Comparison of ENCODE assay signal across 8 cellular contexts in the genomic region with DNA sequence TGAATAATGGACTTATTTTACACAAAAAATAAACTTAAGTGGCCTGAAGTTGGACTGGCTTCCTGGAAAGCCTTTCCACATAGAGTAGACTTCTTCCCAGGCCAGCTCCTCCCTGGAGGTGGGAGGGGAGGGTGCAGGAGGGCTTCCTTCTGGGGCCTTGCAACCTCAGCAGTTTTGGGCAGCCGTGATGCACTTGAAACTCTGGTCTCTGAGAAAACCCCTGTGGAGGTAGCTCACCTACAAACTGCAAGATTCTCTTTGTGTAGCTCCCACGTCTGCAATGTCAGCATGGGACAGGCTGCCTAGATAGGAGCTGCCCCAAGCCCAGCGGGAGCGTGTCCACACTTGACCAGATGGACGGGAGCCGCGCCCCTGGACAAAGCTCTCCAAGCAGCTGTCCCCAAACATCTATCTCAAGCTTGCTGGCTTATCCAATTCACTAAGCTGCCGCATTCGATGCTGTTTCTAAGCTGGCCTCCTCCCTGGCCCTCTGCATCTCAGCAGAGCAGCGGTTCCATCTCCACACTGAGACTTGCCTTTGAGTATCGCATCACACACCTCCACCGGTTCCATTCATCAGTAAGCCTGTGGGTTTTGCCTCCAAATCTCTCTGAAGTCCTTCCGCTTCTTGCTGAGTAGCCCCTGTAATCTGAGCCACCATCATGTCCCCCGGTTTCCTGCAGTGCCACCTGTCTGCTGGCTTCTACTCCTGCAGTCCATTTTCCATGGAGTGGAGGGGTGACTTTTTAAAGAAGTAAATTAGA. TPM values are rescaled to one million over a fixed set of nuclear protein-coding genes. Genes with fewer than 3 reads are reported as not detected.
A peak's percentile ranks its signal among the peaks of the same experiment; 100 is the strongest.
DNase-seq lines count a peak whose midpoint lies in the region; ATAC-seq and TF ChIP-seq lines count a peak whose summit lies in the region.

No MANE protein-coding gene starts in this region.

- peak overlapping the region; percentile 68 for H3K27ac ChIP-seq in ACC112 (ENCODE audit: low read depth, low read length)
- H3K27ac ChIP-seq in body of pancreas: peak overlapping the region in 3 of 4 donors; percentile 57 to 67 (median 63)
- peak overlapping the region; percentile 80 to 85 for H3K27ac ChIP-seq in left lung
- H3K27ac ChIP-seq in thoracic aorta: peak overlapping the region; percentile 43 to 60

- H3K79me2 ChIP-seq in ACC112 (ENCODE audit: control insufficient read depth, insufficient read depth, low read length, unreplicated experiment): peaks cover 31% of the 10 kb centered on the region

- peak overlapping the region; percentile 66 for H3K4me3 ChIP-seq in ACC112 (ENCODE audit: low read depth, low read length)
- no peak overlapping the region for H3K4me3 ChIP-seq in body of pancreas
- H3K4me3 ChIP-seq in left lung: peak overlapping the region in 1 of 2 donors; percentile 9
- peak overlapping the region; percentile 59 for H3K4me3 ChIP-seq in thoracic aorta

- H3K9me3 ChIP-seq in body of pancreas: no peaks in the 10 kb centered on the region
- H3K9me3 ChIP-seq in left lung: no peaks in the 10 kb centered on the region
- H3K9me3 ChIP-seq in thoracic aorta: no peaks in the 10 kb centered on the region

- ATAC-seq in body of pancreas: no peak
- peak; percentile 6 for ATAC-seq in left lung
- no peak for ATAC-seq in thoracic aorta (ENCODE audit: insufficient number of reproducible peaks, low FRiP score, low read depth)
- ATAC-seq in HG03175 (IDR thresholded peaks at IDR 0.05; ENCODE audit: unreplicated experiment): no peak

- no peaks in the 10 kb centered on the region for H3K27me3 ChIP-seq in ACC112 (ENCODE audit: insufficient read depth, low read length)
- no peaks in the 10 kb centered on the region for H3K27me3 ChIP-seq in body of pancreas
- peaks cover 0 to 4% of the 10 kb centered on the region in 2 donors for H3K27me3 ChIP-seq in left lung
- no peaks in the 10 kb centered on the region for H3K27me3 ChIP-seq in thoracic aorta (replicated peaks; ENCODE audit: insufficient read depth)

- intact Hi-C loops in body of pancreas (cut with DNase I) (no loop called here), left lung (cut with DNase I) (no loop called here)

- no peak for TF ChIP-seq POLR2A in body of pancreas (IDR thresholded peaks at IDR 0.05)

- TF ChIP-seq CTCF in GM12873 (IDR thresholded peaks at IDR 0.05; ENCODE audit: insufficient read depth, low read depth, low read length, missing control alignments): peak; percentile 31
- TF ChIP-seq CTCF in body of pancreas (IDR thresholded peaks at IDR 0.05): peak in 3 of 7 experiments; percentile 25 to 31 (median 30)
- no peak for TF ChIP-seq CTCF in left lung (IDR thresholded peaks at IDR 0.05)
- no peak for TF ChIP-seq CTCF in thoracic aorta (IDR thresholded peaks at IDR 0.05)

- H3K36me3 ChIP-seq in ACC112 (ENCODE audit: insufficient read depth, low read length): no peaks in the 10 kb centered on the region
- H3K36me3 ChIP-seq in body of pancreas (replicated peaks in 1 of 2; ENCODE audit: insufficient read depth in 1 of 2, low read depth in 2 of 2): no peaks in the 10 kb centered on the region
- no peaks in the 10 kb centered on the region for H3K36me3 ChIP-seq in left lung
- no peaks in the 10 kb centered on the region for H3K36me3 ChIP-seq in thoracic aorta

- peak overlapping the region; percentile 86 for H2AFZ ChIP-seq in ACC112 (ENCODE audit: low read length, unreplicated experiment)

- WGBS in body of pancreas, 2 donors: 70 to 77% methylated on average over 10 to 14 of the region's 14 CpGs

- DNase-seq in NCI-H82 treated with DMSO at 0.1 percent for 48 hours (lab: John Stamatoyannopoulos, UW; ENCODE audit: unreplicated experiment): peak; percentile 74
- peak in 1 of 4 donors; percentile 22 for DNase-seq in body of pancreas
- DNase-seq in left lung: no peak
- DNase-seq in thoracic aorta (ENCODE audit: low spot score): no peak
- DNase-seq in stimulated activated CD4-positive, alpha-beta T cell treated with anti-CD3 and anti-CD28 coated beads, Interleukin-2, amount 100 ng/mL, for 48 hours: no peak

- peaks cover 38% of the 10 kb centered on the region for H3K4me1 ChIP-seq in ACC112 (ENCODE audit: control insufficient read depth, insufficient read depth, low read length, unreplicated experiment)
- H3K4me1 ChIP-seq in body of pancreas: peaks cover 40% of the 10 kb centered on the region
- peaks cover 19 to 64% of the 10 kb centered on the region in 2 donors for H3K4me1 ChIP-seq in left lung
- peaks cover 25 to 42% of the 10 kb centered on the region in 2 donors for H3K4me1 ChIP-seq in thoracic aorta (ENCODE audit: control insufficient read depth in 1 of 2, low read depth in 2 of 2)

RNA-seq across cellular contexts. Expression of a gene that starts 1.6 kb away (rescaled TPM):
- total RNA-seq in body of pancreas: 10 to 100 TPM; 15.0 to 47.5 TPM
- 10 to 100 TPM; 33.1 to 47.2 TPM for total RNA-seq in left lung
- total RNA-seq in thoracic aorta: 10 to 100 TPM; 24.5 to 55.8 TPM

Comparison
In these comparisons a context has a peak if more than half of its experiments do, and no peak if none do; other contexts are left out.
1. H3K4me3 ChIP-seq: peak in ACC112 (single experiment) and thoracic aorta (single experiment); none in body of pancreas (0 of 2).
2. Peak in every context shown above with its lines, with median percentiles within 50 percentile points of each other: H3K27ac ChIP-seq.